Comparison of ENCODE assay signal across 15 cellular contexts in the genomic region with DNA sequence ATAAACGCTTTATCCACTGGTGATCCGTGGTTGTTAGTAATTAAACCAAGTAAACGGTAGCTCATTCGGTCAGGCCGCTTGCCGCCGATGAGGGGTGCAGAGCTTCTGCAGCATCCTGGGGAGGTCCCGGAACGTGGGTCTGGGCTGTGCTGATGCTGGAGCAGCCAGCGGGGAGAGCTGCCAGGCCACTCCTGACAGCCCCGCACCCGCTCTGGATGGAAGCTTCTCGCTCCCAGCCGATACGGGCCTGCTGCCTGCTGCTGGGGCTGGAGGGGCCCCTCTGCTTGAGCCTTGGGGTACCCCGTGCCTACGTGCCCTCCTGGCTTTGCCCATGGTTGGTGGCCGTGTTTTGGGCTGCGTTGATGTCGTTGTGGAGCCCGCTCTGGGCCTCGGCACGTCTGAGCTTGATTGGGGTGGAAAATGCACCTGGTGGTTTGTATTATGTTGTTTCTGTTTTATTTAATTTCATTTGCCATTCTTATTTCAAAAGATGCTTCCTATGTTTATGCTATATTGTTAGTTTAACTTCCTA. TPM values are rescaled to one million over a fixed set of nuclear protein-coding genes. Genes with fewer than 3 reads are reported as not detected.
DNase-seq lines count a peak whose midpoint lies in the region; ATAC-seq and TF ChIP-seq lines count a peak whose summit lies in the region.
"Had no signal": no experiment of that assay in that cellular context is flagged by ENCODE, and none has a peak within 500 bp of the region (broad histone marks: within the 10 kb centered on the region; RNA-seq: fewer than 3 reads in every experiment).

No MANE protein-coding gene starts in this region.

- no peak for ATAC-seq in left cardiac atrium
- ATAC-seq in Right ventricle myocardium inferior = no peak
- no peak for ATAC-seq in PC-3
- ATAC-seq: stimulated activated memory B cell treated with anti-CD40 and anti-IgM and Interleukin-4, amounts not matched to agents 10 μg/mL and 1 μg/mL and 100 μg/mL, for 72 hours had no signal

- DNase-seq in left cardiac atrium = peak; percentile 21
- no peak for DNase-seq in Right ventricle myocardium inferior (ENCODE audit: missing footprints)
- DNase-seq in adipocyte (ENCODE audit: low read depth) = no peak
- DNase-seq in vagina (ENCODE audit: extremely low spot score in 2 of 2) = no peak
- no peak for DNase-seq in NCI-H2227 treated with DMSO at 0.1 percent for 48 hours (lab: John Stamatoyannopoulos, UW)
- no peak for DNase-seq in SW480 (ENCODE audit: low spot score)
- no peak for DNase-seq in PC-3
- DNase-seq: mammary epithelial cell, NCI-H1092 had no signal

- peak overlapping the region; percentile 62 for H3K27ac ChIP-seq in vagina
- no peak overlapping the region for H3K27ac ChIP-seq in PC-3 (ENCODE audit: low read length)
- H3K27ac ChIP-seq: psoas muscle had no signal

- CTCF ChIA-PET in PC-3 (lab: Charles Lee) = no interaction called here

- H3K27me3 ChIP-seq in adipocyte (replicated peaks; ENCODE audit: control insufficient read depth, insufficient read depth, low read length) (no peaks in the 10 kb centered on the region), mucosa of stomach (ENCODE audit: control insufficient read depth, insufficient read depth, low read length) (no peaks in the 10 kb centered on the region), vagina (no peaks in the 10 kb centered on the region), PC-3 (ENCODE audit: low read length) (no peaks in the 10 kb centered on the region)

- 0 out of 2 replicates have a peak, but pooled peaks cover 3% of the 10 kb centered on the region for H3K79me2 ChIP-seq in PC-3 (ENCODE audit: low read length)

- no peaks in the 10 kb centered on the region for H3K36me3 ChIP-seq in adipocyte (ENCODE audit: control insufficient read depth, insufficient read depth, low read length, severe bottlenecking)
- no peaks in the 10 kb centered on the region for H3K36me3 ChIP-seq in mucosa of stomach (ENCODE audit: control insufficient read depth, insufficient read depth, low read length)
- no peaks in the 10 kb centered on the region for H3K36me3 ChIP-seq in vagina
- no peaks in the 10 kb centered on the region for H3K36me3 ChIP-seq in PC-3 (ENCODE audit: low read depth, low read length)

- intact Hi-C loops in left cardiac atrium (cut with DNase I) (no loop called here), Right ventricle myocardium inferior (cut with DNase I) (no loop called here), vagina (cut with DNase I) (no loop called here), PC-3 (cut with micrococcal nuclease) (no loop called here)

- no peaks in the 10 kb centered on the region for H4K20me1 ChIP-seq in PC-3 (ENCODE audit: low read length)

- no TSS peak for BruUV-seq in PC-3 (replicated peaks; lab: Mats Ljungman, UMichigan)

- H3K9ac ChIP-seq in adipocyte (ENCODE audit: low read length) (peak overlapping the region; percentile 47), mucosa of stomach (ENCODE audit: low read length) (peak overlapping the region; percentile 57), PC-3 (ENCODE audit: low read length) (no peak overlapping the region)

- peaks cover 38% of the 10 kb centered on the region for H3K4me1 ChIP-seq in adipocyte (ENCODE audit: control insufficient read depth, insufficient read depth, low read length)
- peaks cover 48% of the 10 kb centered on the region for H3K4me1 ChIP-seq in mucosa of stomach (ENCODE audit: control insufficient read depth, insufficient read depth, low read length)
- peaks cover 55% of the 10 kb centered on the region for H3K4me1 ChIP-seq in vagina
- peaks cover 17% of the 10 kb centered on the region for H3K4me1 ChIP-seq in PC-3 (ENCODE audit: insufficient read depth, low read length)
- H3K4me1 ChIP-seq: HAP-1 had no signal

- no peaks in the 10 kb centered on the region for H3F3A ChIP-seq in PC-3 (ENCODE audit: low read length, unreplicated experiment)

- TF ChIP-seq CTCF in vagina (IDR thresholded peaks at IDR 0.05) (no peak), PC-3 (conservative IDR thresholded peaks at IDR 0.05; ENCODE audit: low read depth, low read length) (no peak)

- no peak overlapping the region for H3K4me2 ChIP-seq in PC-3 (ENCODE audit: low read length)

- no peaks in the 10 kb centered on the region for H3K9me2 ChIP-seq in PC-3 (replicated peaks; ENCODE audit: low read length)

- no peak overlapping the region for H2AFZ ChIP-seq in PC-3 (ENCODE audit: low read length)

- no peak overlapping the region for H3K4me3 ChIP-seq in adipocyte (ENCODE audit: low read length)
- H3K4me3 ChIP-seq in mucosa of stomach (ENCODE audit: low read length) = no peak overlapping the region
- no peak overlapping the region for H3K4me3 ChIP-seq in vagina
- H3K4me3 ChIP-seq in PC-3 (ENCODE audit: low read length) = no peak overlapping the region
- H3K4me3 ChIP-seq: HAP-1, psoas muscle had no signal

- no peak for TF ChIP-seq POLR2A in vagina (IDR thresholded peaks at IDR 0.05)

- H3K9me3 ChIP-seq in adipocyte (ENCODE audit: control insufficient read depth, low read length) = no peaks in the 10 kb centered on the region
- no peaks in the 10 kb centered on the region for H3K9me3 ChIP-seq in mucosa of stomach (ENCODE audit: control insufficient read depth, low read length)
- H3K9me3 ChIP-seq in vagina = no peaks in the 10 kb centered on the region
- H3K9me3 ChIP-seq in PC-3 (ENCODE audit: low read length) = no peaks in the 10 kb centered on the region
- H3K9me3 ChIP-seq: HAP-1, psoas muscle had no signal

- POLR2A ChIA-PET in PC-3 (lab: Charles Lee; ENCODE audit: unreplicated experiment) = no interaction called here

RNA-seq across cellular contexts. Expression of a gene that starts 41.5 kb away (rescaled TPM):
- total RNA-seq in left cardiac atrium (not detected), Right ventricle myocardium inferior (not detected), vagina (83.0 TPM), PC-3 (2014; rRNA removed) (not detected in 2 replicates)
- total RNA-seq: B cell, HT1080 had no signal

Comparison
In these comparisons a context has a peak if more than half of its experiments do, and no peak if none do; other contexts are left out.
1. RNA of a gene that starts 41.5 kb away (total RNA-seq): 83.0 TPM in vagina (single experiment); not detected in Right ventricle myocardium inferior (single experiment), not detected in left cardiac atrium and not detected in PC-3; every median in the first group is over 10 times any median in the second.